ENCODE assay signal across 12 cellular contexts in the genomic region with DNA sequence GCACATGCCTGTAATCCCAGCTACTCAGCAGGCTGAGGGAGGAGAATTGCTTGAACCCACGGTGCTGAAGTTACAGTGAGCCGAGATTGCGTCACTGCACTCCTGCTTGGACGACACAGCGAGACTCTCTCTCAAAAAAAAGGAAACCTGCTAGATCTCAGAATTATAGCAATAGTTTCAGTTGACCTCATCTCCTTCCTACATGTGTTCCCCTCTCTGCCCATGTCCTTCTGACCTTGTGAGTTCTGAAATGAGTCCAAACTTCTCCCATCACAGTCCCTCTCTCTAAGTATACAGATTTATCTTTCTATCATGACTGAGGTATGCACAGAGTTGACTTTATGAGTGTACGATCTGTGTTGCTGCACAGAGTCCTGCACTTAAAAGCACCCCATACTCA. TPM values are rescaled to one million over a fixed set of nuclear protein-coding genes. Genes with fewer than 3 reads are reported as not detected.
DNase-seq lines count a peak whose midpoint lies in the region; ATAC-seq and TF ChIP-seq lines count a peak whose summit lies in the region.
"Had no signal": no experiment of that assay in that cellular context is flagged by ENCODE, and none has a peak within 500 bp of the region (broad histone marks: within the 10 kb centered on the region; RNA-seq: fewer than 3 reads in every experiment).

No MANE protein-coding gene starts in this region.

- 69 to 74% methylated on average over 4 to 6 of the region's 6 CpGs for WGBS in gastroesophageal sphincter (ENCODE audit: low coverage in 1 of 2), 2 donors

- H3K36me3 ChIP-seq in gastroesophageal sphincter: no peaks in the 10 kb centered on the region

- TF ChIP-seq POLR2A in gastroesophageal sphincter (IDR thresholded peaks at IDR 0.05): no peak

- peaks cover 0 to 22% (median 0%) of the 10 kb centered on the region in 3 donors for H3K4me1 ChIP-seq in gastroesophageal sphincter

- H3K4me3 ChIP-seq in gastroesophageal sphincter: no peak overlapping the region

- ATAC-seq in GM19351 (IDR thresholded peaks at IDR 0.05; ENCODE audit: unreplicated experiment) (peak; percentile 94), gastroesophageal sphincter (peak; percentile 34), HG02840 (IDR thresholded peaks at IDR 0.05; ENCODE audit: low FRiP score, unreplicated experiment) (no peak)

- no peaks in the 10 kb centered on the region for H3K9me3 ChIP-seq in gastroesophageal sphincter

- H3K27ac ChIP-seq in gastroesophageal sphincter: no peak overlapping the region

- H3K27me3 ChIP-seq in gastroesophageal sphincter: no peaks in the 10 kb centered on the region

- no peak for TF ChIP-seq EP300 in gastroesophageal sphincter (IDR thresholded peaks at IDR 0.05)

- peak; percentile 80 for DNase-seq in EL
- DNase-seq in HuH-7.5 (ENCODE audit: low spot score): peak; percentile 32
- DNase-seq in Ammon's horn (ENCODE audit: low spot score): no peak
- DNase-seq in NCI-H187 (lab: John Stamatoyannopoulos, UW): no peak
- DNase-seq in HT-29 (ENCODE audit: low spot score): no peak
- DNase-seq: head of caudate nucleus, NCI-H2171, T-helper 9 cell had no signal

- TF ChIP-seq CTCF in gastroesophageal sphincter (IDR thresholded peaks at IDR 0.05): no peak

RNA-seq across cellular contexts. Expression of a gene that starts 44.6 kb away (rescaled TPM):
- total RNA-seq in gastroesophageal sphincter: not detected
- not detected in 2 replicates for total RNA-seq in HT-29 (2014; rRNA removed; shearing (Covaris generic))
- total RNA-seq: Daoy had no signal

RNA-seq across cellular contexts. Expression of a gene that starts 57.2 kb away (rescaled TPM):
- 10 to 100 TPM; 30.0 to 52.6 (median 43.2) TPM for total RNA-seq in gastroesophageal sphincter
- total RNA-seq in HT-29 (2014; rRNA removed; shearing (Covaris generic)): 23.9 and 38.0 TPM in 2 replicates

Comparison
In these comparisons a context has a peak if more than half of its experiments do, and no peak if none do; other contexts are left out.
1. DNase-seq: peak in EL (single experiment) and HuH-7.5 (single experiment); none in Ammon's horn (single experiment), NCI-H187 (0 of 2) and HT-29 (single experiment).